ENCODE assay signal across 9 cellular contexts in genomic region chr15:68279779-68280745, GRCh38. TPM values are rescaled to one million over a fixed set of nuclear protein-coding genes. Genes with fewer than 3 reads are reported as not detected.
DNase-seq lines count a peak whose midpoint lies in the region; ATAC-seq and TF ChIP-seq lines count a peak whose summit lies in the region.
"Had no signal": no experiment of that assay in that cellular context is flagged by ENCODE, and none has a peak within 500 bp of the region (broad histone marks: within the 10 kb centered on the region; RNA-seq: fewer than 3 reads in every experiment).

No MANE protein-coding gene starts in this region.

- intact Hi-C loops in activated CD4-positive, alpha-beta T cell treated with anti-CD3 and anti-CD28 coated beads, Interleukin-2, amount 10 ng/mL, durations not matched to agents 24 days and 14 days (cut with micrococcal nuclease): loop anchor here (5.0 to 10.0 kb wide), 4 partner anchors 225 to 1775 kb away; partner anchors contain the start of genes MAP2K5, PIAS1, RPL4 and ZWILCH

- peaks cover 49% of the 10 kb centered on the region for H3K4me1 Mint-ChIP-seq in activated CD4-positive, alpha-beta T cell treated with anti-CD3 and anti-CD28 coated beads, Interleukin-2, amount 10 ng/mL, durations not matched to agents 24 days and 14 days
- H3K4me1 Mint-ChIP-seq in activated T-helper 17 cell treated with anti-CD3 and anti-CD28 coated beads, Interleukin-2, amount 50 U/mL, for 72 hours: peaks cover 47% of the 10 kb centered on the region

- H3K9me3 Mint-ChIP-seq in activated CD4-positive, alpha-beta T cell treated with anti-CD3 and anti-CD28 coated beads, Interleukin-2, amount 10 ng/mL, durations not matched to agents 24 days and 14 days: no peaks in the 10 kb centered on the region
- H3K9me3 Mint-ChIP-seq in activated T-helper 17 cell treated with anti-CD3 and anti-CD28 coated beads, Interleukin-2, amount 50 U/mL, for 72 hours: no peaks in the 10 kb centered on the region

- no peak for TF ChIP-seq CTCF in suprapubic skin (IDR thresholded peaks at IDR 0.05)
- no peak for TF ChIP-seq CTCF in WERI-Rb-1 (IDR thresholded peaks at IDR 0.05; ENCODE audit: low read depth, low read length)

- H3K27ac Mint-ChIP-seq in activated CD4-positive, alpha-beta T cell treated with anti-CD3 and anti-CD28 coated beads, Interleukin-2, amount 10 ng/mL, durations not matched to agents 24 days and 14 days: no peak overlapping the region
- H3K27ac Mint-ChIP-seq in activated T-helper 17 cell treated with anti-CD3 and anti-CD28 coated beads, Interleukin-2, amount 50 U/mL, for 72 hours: peak overlapping the region; percentile 95

- peaks cover 69% of the 10 kb centered on the region for H3K4me1 ChIP-seq in suprapubic skin

- H3K4me3 ChIP-seq in iPS-18c (ENCODE audit: insufficient read depth, low read depth, low read length): peak overlapping the region; percentile 29
- peak overlapping the region; percentile 80 for H3K4me3 ChIP-seq in suprapubic skin
- H3K4me3 ChIP-seq in WERI-Rb-1 (ENCODE audit: low read depth, low read length): no peak overlapping the region

- WGBS in suprapubic skin: 30% methylated on average over 11 of the region's 11 CpGs

- peaks cover 32% of the 10 kb centered on the region for H3K36me3 Mint-ChIP-seq in activated CD4-positive, alpha-beta T cell treated with anti-CD3 and anti-CD28 coated beads, Interleukin-2, amount 10 ng/mL, durations not matched to agents 24 days and 14 days (ENCODE audit: low read depth)
- H3K36me3 Mint-ChIP-seq in activated T-helper 17 cell treated with anti-CD3 and anti-CD28 coated beads, Interleukin-2, amount 50 U/mL, for 72 hours (ENCODE audit: low read depth): peaks cover 44% of the 10 kb centered on the region

- no peak for TF ChIP-seq EP300 in suprapubic skin (IDR thresholded peaks at IDR 0.05)

- peak overlapping the region; percentile 95 for H3K4me3 Mint-ChIP-seq in activated CD4-positive, alpha-beta T cell treated with anti-CD3 and anti-CD28 coated beads, Interleukin-2, amount 10 ng/mL, durations not matched to agents 24 days and 14 days
- peak overlapping the region; percentile 89 for H3K4me3 Mint-ChIP-seq in activated T-helper 17 cell treated with anti-CD3 and anti-CD28 coated beads, Interleukin-2, amount 50 U/mL, for 72 hours

- ATAC-seq in activated T-helper 17 cell treated with anti-CD3 and anti-CD28 coated beads, Interleukin-2, amount 50 U/mL, for 72 hours (replicated peaks): no peak
- ATAC-seq in HG02571 (IDR thresholded peaks at IDR 0.05; ENCODE audit: unreplicated experiment): no peak
- no peak for ATAC-seq in HG03025 (IDR thresholded peaks at IDR 0.05; ENCODE audit: low FRiP score, unreplicated experiment)

- peaks cover 3% of the 10 kb centered on the region for H3K36me3 ChIP-seq in suprapubic skin
- H3K36me3 ChIP-seq in WERI-Rb-1: peaks cover 44% of the 10 kb centered on the region

- no peak for TF ChIP-seq POLR2A in suprapubic skin (IDR thresholded peaks at IDR 0.05)

- DNase-seq in activated CD4-positive, alpha-beta T cell treated with anti-CD3 and anti-CD28 coated beads, Interleukin-2, amount 10 ng/mL, durations not matched to agents 24 days and 14 days: peak; percentile 54
- DNase-seq in activated CD4-positive, alpha-beta T cell treated with anti-CD3 and anti-CD28 coated beads for 1 hour: no peak
- no peak for DNase-seq in suprapubic skin (ENCODE audit: low spot score in 2 of 2)
- DNase-seq in WERI-Rb-1: no peak
- DNase-seq: stimulated activated naive CD4-positive, alpha-beta T cell treated with Interleukin-2 at 50 U/mL for 16 hours had no signal

- H3K27me3 Mint-ChIP-seq in activated CD4-positive, alpha-beta T cell treated with anti-CD3 and anti-CD28 coated beads, Interleukin-2, amount 10 ng/mL, durations not matched to agents 24 days and 14 days: no peaks in the 10 kb centered on the region
- H3K27me3 Mint-ChIP-seq in activated T-helper 17 cell treated with anti-CD3 and anti-CD28 coated beads, Interleukin-2, amount 50 U/mL, for 72 hours: no peaks in the 10 kb centered on the region

- H3K27me3 ChIP-seq in suprapubic skin (no peaks in the 10 kb centered on the region), WERI-Rb-1 (ENCODE audit: insufficient read depth, low read depth, severe bottlenecking) (no peaks in the 10 kb centered on the region)

- no peaks in the 10 kb centered on the region for H3K9me3 ChIP-seq in iPS-18c (ENCODE audit: control insufficient read depth, insufficient read depth, low read length)
- no peaks in the 10 kb centered on the region for H3K9me3 ChIP-seq in suprapubic skin
- no peaks in the 10 kb centered on the region for H3K9me3 ChIP-seq in WERI-Rb-1 (ENCODE audit: severe bottlenecking)

- H3K27ac ChIP-seq in suprapubic skin (peak overlapping the region; percentile 98), WERI-Rb-1 (no peak overlapping the region)

RNA-seq across cellular contexts. Expression of gene FEM1B, which starts 2.5 kb away (rescaled TPM):
- total RNA-seq in activated CD4-positive, alpha-beta T cell treated with anti-CD3 and anti-CD28 coated beads, Interleukin-2, amount 10 ng/mL, durations not matched to agents 24 days and 14 days: 46.2 and 51.6 TPM in 2 replicates
- 10 to 100 TPM; 35.1 to 43.6 TPM for total RNA-seq in activated T-helper 17 cell treated with anti-CD3 and anti-CD28 coated beads, Interleukin-2, amount 50 U/mL, for 72 hours
- total RNA-seq in suprapubic skin: 10 to 100 TPM; 56.3 to 89.6 (median 63.8) TPM

RNA-seq across cellular contexts. Expression of gene CLN6, which starts 50.5 kb away (rescaled TPM):
- total RNA-seq in activated CD4-positive, alpha-beta T cell treated with anti-CD3 and anti-CD28 coated beads, Interleukin-2, amount 10 ng/mL, durations not matched to agents 24 days and 14 days: 99.0 and 102 TPM in 2 replicates
- 10 to 100 TPM; 44.2 to 69.7 TPM for total RNA-seq in activated T-helper 17 cell treated with anti-CD3 and anti-CD28 coated beads, Interleukin-2, amount 50 U/mL, for 72 hours
- 10 to 100 TPM; 20.3 to 38.1 (median 27.9) TPM for total RNA-seq in suprapubic skin
